26 cellular contexts compared by ENCODE assay signal in genomic region chr10:78261291-78261690, GRCh38.
"Had no signal": no experiment of that assay in that cellular context is flagged by ENCODE, and none has a peak within 500 bp of the region (broad histone marks: within the 10 kb centered on the region; RNA-seq: fewer than 3 reads in every experiment).

No MANE protein-coding gene starts in this region.

- H3K4me3 ChIP-seq: breast epithelium, esophagus muscularis mucosa, hepatocyte, left ventricle myocardium inferior, lung, skin epidermis, stomach, suprapubic skin, tibial nerve had no signal

- H3K9me3 ChIP-seq: breast epithelium, esophagus muscularis mucosa, left ventricle myocardium inferior, neutrophil, stomach, suprapubic skin, tibial nerve had no signal

- DNase-seq: activated CD4-positive, alpha-beta T cell treated with anti-CD3 and anti-CD28 coated beads for 4 hours; activated CD4-positive, alpha-beta T cell treated with anti-CD3 and anti-CD28 coated beads, Interleukin-2, amount 50 U/mL, for 4 hours; activated naive CD4-positive, alpha-beta T cell; activated T-cell treated with anti-CD3 and anti-CD28 coated beads for 4 hours; activated T-cell treated with anti-CD3 and anti-CD28 coated beads, Interleukin-2, amount 50 U/mL, for 72 hours; dermis blood vessel endothelial cell; effector CD4-positive, alpha-beta T cell; foreskin melanocyte; islet precursor cell; left ventricle myocardium inferior; stimulated activated CD4-positive, alpha-beta T cell treated with anti-CD3 and anti-CD28 coated beads, Interleukin-1b, Interleukin-23, amount 100 ng/mL, for 48 hours; stimulated activated naive B cell treated with anti-CD40 and anti-IgM and Interleukin-4, amounts not matched to agents 10 μg/mL and 1 μg/mL and 100 μg/mL, for 72 hours; stomach; T-helper 9 cell had no signal

- H3K27ac ChIP-seq: breast epithelium, esophagus muscularis mucosa, hepatocyte, left ventricle myocardium inferior, skin epidermis, stomach, suprapubic skin, tibial nerve, VCaP had no signal

- H3K36me3 ChIP-seq: breast epithelium, esophagus muscularis mucosa, left ventricle myocardium inferior, neutrophil, stomach, suprapubic skin, tibial nerve had no signal

- H3K4me1 ChIP-seq: breast epithelium, suprapubic skin had no signal

- ATAC-seq: sciatic nerve; stimulated activated naive B cell treated with anti-CD40 and anti-IgM and Interleukin-4, amounts not matched to agents 10 μg/mL and 1 μg/mL and 100 μg/mL, for 72 hours had no signal

- H3K27me3 ChIP-seq: breast epithelium, esophagus muscularis mucosa, hepatocyte, neutrophil, stomach, suprapubic skin, tibial nerve had no signal

- H2AFZ ChIP-seq: hepatocyte had no signal

- FAIRE-seq: colon, TTC549 had no signal
